ENCODE assay signal across 11 cellular contexts in the genomic region with DNA sequence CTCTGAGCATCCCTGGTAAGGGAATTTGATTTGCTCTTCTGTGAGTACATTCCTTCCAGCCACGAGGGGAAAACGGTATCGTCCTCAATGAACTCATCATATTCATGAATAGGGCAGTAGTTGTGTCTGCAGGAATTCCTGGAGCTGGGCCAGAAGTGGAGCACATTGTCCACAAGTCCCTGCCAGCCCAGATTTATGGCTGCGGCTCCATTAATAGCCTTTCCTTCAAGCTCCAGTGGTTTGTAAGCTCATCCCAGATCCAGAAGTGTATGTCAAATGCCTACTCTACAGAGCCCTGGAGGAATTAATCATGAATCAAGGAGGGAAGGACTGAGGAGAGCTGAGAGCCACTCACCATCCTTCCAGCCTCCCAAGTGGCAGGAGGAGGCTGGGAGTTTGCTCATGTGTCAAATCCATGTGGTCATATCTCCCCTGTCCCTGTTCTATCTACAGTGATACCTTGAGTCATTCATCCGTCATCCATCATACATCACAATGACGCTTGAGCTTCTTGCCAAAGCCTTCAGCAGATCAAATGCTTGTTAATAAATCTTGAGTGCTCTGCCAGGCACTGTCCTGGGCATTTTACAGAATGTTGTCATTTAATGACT.
A peak's percentile ranks its signal among the peaks of the same experiment; 100 is the strongest.
DNase-seq lines count a peak whose midpoint lies in the region; ATAC-seq, FAIRE-seq and TF ChIP-seq lines count a peak whose summit lies in the region.
"Had no signal": no experiment of that assay in that cellular context is flagged by ENCODE, and none has a peak within 500 bp of the region (broad histone marks: within the 10 kb centered on the region; RNA-seq: fewer than 3 reads in every experiment).

No MANE protein-coding gene starts in this region.

- POLR2A ChIA-PET in endothelial cell of umbilical vein (lab: Charles Lee) = no interaction called here

- H3K79me2 ChIP-seq in endothelial cell of umbilical vein (ENCODE audit: control insufficient read depth, insufficient read depth, low read length) = no peaks in the 10 kb centered on the region

- no peak overlapping the region for H3K9ac ChIP-seq in endothelial cell of umbilical vein (replicated peaks; ENCODE audit: extremely low read depth, insufficient read depth, low read length)

- no peak overlapping the region for H2AFZ ChIP-seq in endothelial cell of umbilical vein (ENCODE audit: low read depth, low read length)

- H3K9me3 ChIP-seq in endothelial cell of umbilical vein (replicated peaks; ENCODE audit: control insufficient read depth, insufficient read depth, low read length) = no peaks in the 10 kb centered on the region

- no peaks in the 10 kb centered on the region for H3K36me3 ChIP-seq in endothelial cell of umbilical vein (ENCODE audit: control insufficient read depth in 2 of 2, extremely low read depth in 1 of 2, insufficient read depth in 2 of 2, low read length in 2 of 2)

- dilution Hi-C loops in endothelial cell of umbilical vein (cut with MboI; ENCODE audit: extremely low pct_ligation_motif_present, low sequenced_read_pairs) = no loop called here

- ATAC-seq in stimulated activated naive CD8-positive, alpha-beta T cell treated with anti-CD3 and anti-CD28 coated beads, Interleukin-15, Interleukin-2, amounts not matched to agents 100 U/mL and 50 U/mL, for 24 hours = no peak
- ATAC-seq in GM18907 (IDR thresholded peaks at IDR 0.05; ENCODE audit: unreplicated experiment) = no peak

- no peaks in the 10 kb centered on the region for H3K27me3 ChIP-seq in endothelial cell of umbilical vein (ENCODE audit: control insufficient read depth in 2 of 2, insufficient read depth in 2 of 2, low read length in 2 of 2)

- no peak for FAIRE-seq in endothelial cell of umbilical vein (lab: Jason Lieb, UNC)
- FAIRE-seq: frontal cortex had no signal

- no peaks in the 10 kb centered on the region for H4K20me1 ChIP-seq in endothelial cell of umbilical vein (replicated peaks; ENCODE audit: control insufficient read depth, extremely low read depth, insufficient read depth, low read length)

- BruUV-seq in endothelial cell of umbilical vein (replicated peaks; lab: Mats Ljungman, UMichigan) = no TSS peak

- CTCF ChIA-PET in endothelial cell of umbilical vein (lab: Charles Lee) = interaction anchor here (0.6 to 1.3 kb wide), 2 partner anchors 342 to 386 kb away, joined by 3 to 4 read pairs; no protein-coding TSS in a partner anchor

- H3K4me2 ChIP-seq in endothelial cell of umbilical vein (ENCODE audit: insufficient read depth, low read length) = no peak overlapping the region

- no peaks in the 10 kb centered on the region for H3K9me1 ChIP-seq in endothelial cell of umbilical vein (replicated peaks; ENCODE audit: control insufficient read depth, extremely low read depth, insufficient read depth, low read length)

- TF ChIP-seq RAD21 in Ishikawa (IDR thresholded peaks at IDR 0.05; ENCODE audit: low read depth) = no peak

- no peak overlapping the region for H3K27ac ChIP-seq in endothelial cell of umbilical vein (ENCODE audit: insufficient read depth, low read depth, low read length)

- intact Hi-C loops in endothelial cell of umbilical vein (cut with micrococcal nuclease) = no loop called here

- no peak overlapping the region for H3K4me3 ChIP-seq in endothelial cell of umbilical vein (replicated peaks in 1 of 3; ENCODE audit: insufficient read depth in 1 of 3, low read depth in 1 of 3, low read length in 3 of 3)
- no peak overlapping the region for H3K4me3 ChIP-seq in skeletal muscle cell (ENCODE audit: low read depth, low read length)

- TF ChIP-seq POLR2A in endothelial cell of umbilical vein (IDR thresholded peaks at IDR 0.05; ENCODE audit: low read depth, low read length) = no peak

- H3K4me1 ChIP-seq in endothelial cell of umbilical vein (ENCODE audit: control insufficient read depth, extremely low read depth, insufficient read depth, low read length) = no peaks in the 10 kb centered on the region

- DNase-seq in NCI-H69 (lab: John Stamatoyannopoulos, UW) (peak; percentile 84), endothelial cell of umbilical vein (ENCODE audit: low read depth, low spot score) (peak; percentile 36), skeletal muscle cell (ENCODE audit: low read depth) (peak; percentile 8), GF-D8 (lab: John Stamatoyannopoulos, UW) (no peak)
- DNase-seq in stimulated activated naive CD8-positive, alpha-beta T cell treated with anti-CD3 and anti-CD28 coated beads, Interleukin-15, Interleukin-2, amounts not matched to agents 100 U/mL and 50 U/mL, for 24 hours = no peak
- DNase-seq: activated B cell treated with CpG ODN at 0.5 μM for 24 hours; activated naive CD8-positive, alpha-beta T cell treated with anti-CD3 and anti-CD28 coated beads, Interleukin-2, amount 10 ng/mL, durations not matched to agents 7 days and 5 days; NCI-H1694 had no signal

- TF ChIP-seq EP300 in Ishikawa (IDR thresholded peaks at IDR 0.05; ENCODE audit: borderline replicate concordance) = peak; percentile 61

- TF ChIP-seq CTCF in endothelial cell of umbilical vein (IDR thresholded peaks at IDR 0.05; ENCODE audit: extremely low read depth in 1 of 2, insufficient read depth in 1 of 2, low read depth in 1 of 2, low read length in 2 of 2) = no peak

TF ChIP-seq in Ishikawa, 13 proteins besides CTCF, POLR2A, EP300 and RAD21 (continues in another document):
- TF ChIP-seq, protein P1, sequence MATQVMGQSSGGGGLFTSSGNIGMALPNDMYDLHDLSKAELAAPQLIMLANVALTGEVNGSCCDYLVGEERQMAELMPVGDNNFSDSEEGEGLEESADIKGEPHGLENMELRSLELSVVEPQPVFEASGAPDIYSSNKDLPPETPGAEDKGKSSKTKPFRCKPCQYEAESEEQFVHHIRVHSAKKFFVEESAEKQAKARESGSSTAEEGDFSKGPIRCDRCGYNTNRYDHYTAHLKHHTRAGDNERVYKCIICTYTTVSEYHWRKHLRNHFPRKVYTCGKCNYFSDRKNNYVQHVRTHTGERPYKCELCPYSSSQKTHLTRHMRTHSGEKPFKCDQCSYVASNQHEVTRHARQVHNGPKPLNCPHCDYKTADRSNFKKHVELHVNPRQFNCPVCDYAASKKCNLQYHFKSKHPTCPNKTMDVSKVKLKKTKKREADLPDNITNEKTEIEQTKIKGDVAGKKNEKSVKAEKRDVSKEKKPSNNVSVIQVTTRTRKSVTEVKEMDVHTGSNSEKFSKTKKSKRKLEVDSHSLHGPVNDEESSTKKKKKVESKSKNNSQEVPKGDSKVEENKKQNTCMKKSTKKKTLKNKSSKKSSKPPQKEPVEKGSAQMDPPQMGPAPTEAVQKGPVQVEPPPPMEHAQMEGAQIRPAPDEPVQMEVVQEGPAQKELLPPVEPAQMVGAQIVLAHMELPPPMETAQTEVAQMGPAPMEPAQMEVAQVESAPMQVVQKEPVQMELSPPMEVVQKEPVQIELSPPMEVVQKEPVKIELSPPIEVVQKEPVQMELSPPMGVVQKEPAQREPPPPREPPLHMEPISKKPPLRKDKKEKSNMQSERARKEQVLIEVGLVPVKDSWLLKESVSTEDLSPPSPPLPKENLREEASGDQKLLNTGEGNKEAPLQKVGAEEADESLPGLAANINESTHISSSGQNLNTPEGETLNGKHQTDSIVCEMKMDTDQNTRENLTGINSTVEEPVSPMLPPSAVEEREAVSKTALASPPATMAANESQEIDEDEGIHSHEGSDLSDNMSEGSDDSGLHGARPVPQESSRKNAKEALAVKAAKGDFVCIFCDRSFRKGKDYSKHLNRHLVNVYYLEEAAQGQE (IDR thresholded peaks at IDR 0.05; ENCODE audit: low read depth) = no peak
- TF ChIP-seq CEBPB (IDR thresholded peaks at IDR 0.05) (no peak), FOXM1 (IDR thresholded peaks at IDR 0.05; ENCODE audit: borderline replicate concordance, low read depth) (no peak), MAX (IDR thresholded peaks at IDR 0.05) (no peak), YY1 (IDR thresholded peaks at IDR 0.05; ENCODE audit: low read depth) (peak; percentile 70), EGR1 (IDR thresholded peaks at IDR 0.05) (no peak)

TF ChIP-seq in endothelial cell of umbilical vein, 7 proteins besides CTCF, POLR2A, EP300 and RAD21:
- TF ChIP-seq GATA2 (IDR thresholded peaks at IDR 0.05; ENCODE audit: insufficient read depth, insufficient read length, low read depth, low read length) (no peak), FOS (IDR thresholded peaks at IDR 0.05; ENCODE audit: borderline replicate concordance, insufficient read depth, low read length) (no peak), EZH2 (IDR thresholded peaks at IDR 0.05; ENCODE audit: borderline replicate concordance, low read depth, low read length, severe bottlenecking) (no peak), JUN (IDR thresholded peaks at IDR 0.05; ENCODE audit: borderline replicate concordance, insufficient read depth, insufficient read length, low read depth) (no peak)

Comparison
In these comparisons a context has a peak if more than half of its experiments do, and no peak if none do; other contexts are left out.
1. DNase-seq: peak in NCI-H69 (single experiment), endothelial cell of umbilical vein (single experiment) and skeletal muscle cell (single experiment); none in stimulated activated naive CD8-positive, alpha-beta T cell treated with anti-CD3 and anti-CD28 coated beads, Interleukin-15, Interleukin-2, amounts not matched to agents 100 U/mL and 50 U/mL, for 24 hours (single experiment) and GF-D8 (single experiment).